ENCODE assay signal across 12 cellular contexts in the genomic region with DNA sequence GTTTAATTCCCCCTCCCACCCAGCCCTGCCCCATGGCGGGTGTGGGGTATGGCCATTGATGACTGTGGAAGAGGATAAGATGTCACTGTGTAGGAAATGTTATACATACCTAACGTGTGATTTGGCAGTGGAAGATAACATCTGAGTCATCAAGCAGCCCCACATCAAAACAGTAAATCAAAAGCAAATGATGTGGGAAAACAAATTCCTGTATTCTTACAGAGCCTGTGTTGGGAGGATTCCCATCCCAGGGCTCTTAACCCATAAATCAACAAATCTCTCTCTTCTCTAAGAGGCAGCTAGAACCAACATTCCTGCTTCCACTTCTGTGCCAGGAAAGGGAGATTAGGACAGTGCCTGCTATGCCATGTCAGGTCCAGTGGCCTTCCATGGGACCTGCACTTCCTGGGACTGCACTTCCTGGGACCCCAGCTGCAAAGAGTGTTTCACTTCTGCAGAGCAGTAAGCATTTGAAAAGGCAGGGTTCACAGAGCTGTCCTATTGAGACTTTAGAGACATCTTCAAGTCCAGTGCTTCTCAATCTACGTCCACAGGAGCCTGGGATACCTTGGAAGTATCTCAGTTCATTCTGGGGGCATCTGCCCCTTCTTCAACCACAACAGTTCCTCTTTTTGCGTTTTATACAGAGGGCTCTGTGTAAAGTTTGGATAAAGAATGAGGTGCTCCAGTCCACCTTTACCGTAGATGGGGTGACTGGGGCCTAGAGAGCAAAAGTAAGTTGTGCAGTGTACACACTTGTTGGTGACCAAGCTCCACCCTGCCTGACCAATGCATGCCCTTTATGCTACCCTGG. TPM values are rescaled to one million over a fixed set of nuclear protein-coding genes. Genes with fewer than 3 reads are reported as not detected.
DNase-seq lines count a peak whose midpoint lies in the region; ATAC-seq, FAIRE-seq and TF ChIP-seq lines count a peak whose summit lies in the region.
"Had no signal": no experiment of that assay in that cellular context is flagged by ENCODE, and none has a peak within 500 bp of the region (broad histone marks: within the 10 kb centered on the region; RNA-seq: fewer than 3 reads in every experiment).

No MANE protein-coding gene starts in this region.

- DNase-seq in DMS53 (lab: John Stamatoyannopoulos, UW) (peak; percentile 83), NCI-H69 (lab: John Stamatoyannopoulos, UW) (peak; percentile 50), endothelial cell of umbilical vein (ENCODE audit: low read depth, low spot score) (peak; percentile 88), osteoblast (ENCODE audit: insufficient read length, low spot score, missing footprints) (peak; percentile 88), NOMO-1 treated with dmso at 0.1 percent for 144 hours (lab: John Stamatoyannopoulos, UW; ENCODE audit: unreplicated experiment) (no peak), testis (no peak), putamen (ENCODE audit: low spot score) (no peak)
- no peak for DNase-seq in activated CD8-positive, alpha-beta T cell treated with anti-CD3 and anti-CD28 coated beads for 36 hours
- DNase-seq: anterior cingulate cortex, H9 had no signal

- peak overlapping the region; percentile 88 for H3K27ac ChIP-seq in endothelial cell of umbilical vein (ENCODE audit: insufficient read depth, low read depth, low read length)
- H3K27ac ChIP-seq in osteoblast (ENCODE audit: low read depth, low read length): peak overlapping the region; percentile 66
- H3K27ac ChIP-seq in testis: no peak overlapping the region

- H3K27ac Mint-ChIP-seq in activated CD8-positive, alpha-beta T cell treated with anti-CD3 and anti-CD28 coated beads for 36 hours: no peak overlapping the region
- H3K27ac Mint-ChIP-seq: T-helper 1 cell treated with Interleukin-12 subunit alpha and Interleukin-12 subunit beta and Interleukin-4 antibody, amounts not matched to agents 30 μg/mL and 1 μg/mL, for 36 hours had no signal

- POLR2A ChIA-PET in endothelial cell of umbilical vein (lab: Charles Lee): no interaction called here
- POLR2A ChIA-PET in activated CD8-positive, alpha-beta T cell treated with anti-CD3 and anti-CD28 coated beads for 36 hours (lab: Charles Lee): interaction anchor here (1.2 kb wide), 1 partner anchor 70 kb away, joined by 3 read pairs; no protein-coding TSS in a partner anchor

- peaks cover 9% of the 10 kb centered on the region for H3K4me1 Mint-ChIP-seq in activated CD8-positive, alpha-beta T cell treated with anti-CD3 and anti-CD28 coated beads for 36 hours (ENCODE audit: low read depth)

- H3K27me3 Mint-ChIP-seq in activated CD8-positive, alpha-beta T cell treated with anti-CD3 and anti-CD28 coated beads for 36 hours: no peaks in the 10 kb centered on the region

- no peak for ATAC-seq in activated CD8-positive, alpha-beta T cell treated with anti-CD3 and anti-CD28 coated beads for 36 hours

- intact Hi-C loops in endothelial cell of umbilical vein (cut with micrococcal nuclease): loop anchor here (1.0 kb wide), 2 partner anchors 21 to 46 kb away; partner anchors contain the start of gene ATXN7L1
- intact Hi-C loops in activated CD8-positive, alpha-beta T cell treated with anti-CD3 and anti-CD28 coated beads for 36 hours (cut with micrococcal nuclease): no loop called here
- intact Hi-C loops in testis (cut with DNase I; ENCODE audit: low total_unique reads): no loop called here

- H3K9me3 ChIP-seq in endothelial cell of umbilical vein (replicated peaks; ENCODE audit: control insufficient read depth, insufficient read depth, low read length): no peaks in the 10 kb centered on the region
- H3K9me3 ChIP-seq in osteoblast (ENCODE audit: low read depth, low read length): no peaks in the 10 kb centered on the region
- H3K9me3 ChIP-seq in testis: no peaks in the 10 kb centered on the region

- FAIRE-seq in endothelial cell of umbilical vein (lab: Jason Lieb, UNC): peak; percentile 73

- H3K79me2 ChIP-seq in endothelial cell of umbilical vein (ENCODE audit: control insufficient read depth, insufficient read depth, low read length) (no peaks in the 10 kb centered on the region), osteoblast (ENCODE audit: insufficient read depth, low read length) (no peaks in the 10 kb centered on the region)

- peak overlapping the region; percentile 29 for H3K9ac ChIP-seq in endothelial cell of umbilical vein (replicated peaks; ENCODE audit: extremely low read depth, insufficient read depth, low read length)

- dilution Hi-C loops in endothelial cell of umbilical vein (cut with MboI; ENCODE audit: extremely low pct_ligation_motif_present, low sequenced_read_pairs): no loop called here

- H3K4me1 ChIP-seq in endothelial cell of umbilical vein (ENCODE audit: control insufficient read depth, extremely low read depth, insufficient read depth, low read length) (peaks cover 30% of the 10 kb centered on the region), osteoblast (ENCODE audit: insufficient read depth, low read length) (peaks cover 47% of the 10 kb centered on the region), testis (no peaks in the 10 kb centered on the region)

- H4K20me1 ChIP-seq in endothelial cell of umbilical vein (replicated peaks; ENCODE audit: control insufficient read depth, extremely low read depth, insufficient read depth, low read length) (no peaks in the 10 kb centered on the region), osteoblast (ENCODE audit: insufficient read depth, low read length) (no peaks in the 10 kb centered on the region)

- H3K9me1 ChIP-seq in endothelial cell of umbilical vein (replicated peaks; ENCODE audit: control insufficient read depth, extremely low read depth, insufficient read depth, low read length): no peaks in the 10 kb centered on the region

- no peak overlapping the region for H2AFZ ChIP-seq in endothelial cell of umbilical vein (ENCODE audit: low read depth, low read length)
- H2AFZ ChIP-seq in osteoblast (ENCODE audit: low read length): no peak overlapping the region

- no peaks in the 10 kb centered on the region for H3K36me3 Mint-ChIP-seq in activated CD8-positive, alpha-beta T cell treated with anti-CD3 and anti-CD28 coated beads for 36 hours (ENCODE audit: low read depth)

- H3K4me2 ChIP-seq in endothelial cell of umbilical vein (ENCODE audit: insufficient read depth, low read length): peak overlapping the region; percentile 40
- peak overlapping the region; percentile 43 for H3K4me2 ChIP-seq in osteoblast (ENCODE audit: insufficient read depth, low read length)

- no peaks in the 10 kb centered on the region for H3K36me3 ChIP-seq in endothelial cell of umbilical vein (ENCODE audit: control insufficient read depth in 2 of 2, extremely low read depth in 1 of 2, insufficient read depth in 2 of 2, low read length in 2 of 2)
- no peaks in the 10 kb centered on the region for H3K36me3 ChIP-seq in osteoblast (ENCODE audit: insufficient read depth, low read length)
- no peaks in the 10 kb centered on the region for H3K36me3 ChIP-seq in testis (ENCODE audit: low read depth, missing control alignments)

- BruUV-seq in endothelial cell of umbilical vein (replicated peaks; lab: Mats Ljungman, UMichigan): no TSS peak

- no peaks in the 10 kb centered on the region for H3K9me3 Mint-ChIP-seq in activated CD8-positive, alpha-beta T cell treated with anti-CD3 and anti-CD28 coated beads for 36 hours
- H3K9me3 Mint-ChIP-seq: H9; T-helper 1 cell treated with Interleukin-12 subunit alpha and Interleukin-12 subunit beta and Interleukin-4 antibody, amounts not matched to agents 30 μg/mL and 1 μg/mL, for 36 hours had no signal

- H3K4me3 ChIP-seq in endothelial cell of umbilical vein (replicated peaks in 1 of 3; ENCODE audit: insufficient read depth in 1 of 3, low read depth in 1 of 3, low read length in 3 of 3): no peak overlapping the region
- no peak overlapping the region for H3K4me3 ChIP-seq in osteoblast (ENCODE audit: insufficient read depth, low read length)
- H3K4me3 ChIP-seq in testis: no peak overlapping the region
- H3K4me3 ChIP-seq: lung had no signal

- TF ChIP-seq CTCF in endothelial cell of umbilical vein (IDR thresholded peaks at IDR 0.05; ENCODE audit: extremely low read depth in 1 of 2, insufficient read depth in 1 of 2, low read depth in 1 of 2, low read length in 2 of 2) (no peak), osteoblast (IDR thresholded peaks at IDR 0.05; ENCODE audit: extremely low read depth, low read depth, low read length) (no peak), testis (IDR thresholded peaks at IDR 0.05) (no peak)
- no peak for TF ChIP-seq CTCF in activated CD8-positive, alpha-beta T cell treated with anti-CD3 and anti-CD28 coated beads for 36 hours (IDR thresholded peaks at IDR 0.05)

- H3K4me3 Mint-ChIP-seq in activated CD8-positive, alpha-beta T cell treated with anti-CD3 and anti-CD28 coated beads for 36 hours: no peak overlapping the region
- H3K4me3 Mint-ChIP-seq: H9; T-helper 1 cell treated with Interleukin-12 subunit alpha and Interleukin-12 subunit beta and Interleukin-4 antibody, amounts not matched to agents 30 μg/mL and 1 μg/mL, for 36 hours had no signal

- TF ChIP-seq POLR2A in endothelial cell of umbilical vein (IDR thresholded peaks at IDR 0.05; ENCODE audit: low read depth, low read length): no peak
- TF ChIP-seq POLR2A in testis (IDR thresholded peaks at IDR 0.05): no peak

- 63 to 74% methylated on average over 5 of the region's 5 CpGs for WGBS in testis, 2 donors

- CTCF ChIA-PET in endothelial cell of umbilical vein (lab: Charles Lee): interaction anchor here (0.7 to 2.4 kb wide), 6 partner anchors 10 to 66 kb away, joined by 3 to 8 read pairs (median 4); no protein-coding TSS in a partner anchor
- CTCF ChIA-PET in activated CD8-positive, alpha-beta T cell treated with anti-CD3 and anti-CD28 coated beads for 36 hours (lab: Charles Lee): interaction anchor here (1.5 kb wide), 1 partner anchor 13 kb away, joined by 7 read pairs; no protein-coding TSS in a partner anchor

- H3K27me3 ChIP-seq in endothelial cell of umbilical vein (ENCODE audit: control insufficient read depth in 2 of 2, insufficient read depth in 2 of 2, low read length in 2 of 2) (no peaks in the 10 kb centered on the region), osteoblast (ENCODE audit: insufficient read depth, low read length) (no peaks in the 10 kb centered on the region), testis (no peaks in the 10 kb centered on the region)

RNA-seq across cellular contexts. Expression of gene ATXN7L1, which starts 45.8 kb away (rescaled TPM):
- total RNA-seq in endothelial cell of umbilical vein: 14.9 and 15.6 TPM in 2 replicates
- polyA plus RNA-seq in endothelial cell of umbilical vein: 2.8 and 4.6 TPM in 2 replicates
- 5.2 and 5.5 TPM in 2 replicates for polyA plus RNA-seq in endothelial cell of umbilical vein (2011; cell fraction: cytosol; rRNA removed)
- 10.2 and 10.6 TPM in 2 replicates for polyA plus RNA-seq in endothelial cell of umbilical vein (2011; cell fraction: nucleus; rRNA removed)
- polyA plus RNA-seq in endothelial cell of umbilical vein (2012): 5.8 and 9.3 TPM in 2 replicates
- polyA minus RNA-seq in endothelial cell of umbilical vein: 11.7 and 13.7 TPM in 2 replicates
- 1.8 TPM for polyA minus RNA-seq in endothelial cell of umbilical vein (2011; cell fraction: cytosol; rRNA and poly(A)+ RNA removed)
- polyA minus RNA-seq in endothelial cell of umbilical vein (2011; cell fraction: nucleus; rRNA and poly(A)+ RNA removed): 31.4 and 40.0 TPM in 2 replicates
- total RNA-seq in osteoblast: 8.8 and 9.0 TPM in 2 replicates
- 1 to 10 TPM; 4.8 to 5.3 TPM for total RNA-seq in activated CD8-positive, alpha-beta T cell treated with anti-CD3 and anti-CD28 coated beads for 36 hours
- 10 to 100 TPM; 35.7 to 35.9 TPM for total RNA-seq in testis
- polyA plus RNA-seq in testis (ENCODE audit: insufficient read depth, low read depth, low replicate concordance): 61.7 TPM

Comparison
In these comparisons a context has a peak if more than half of its experiments do, and no peak if none do; other contexts are left out.
1. DNase-seq: peak in DMS53 (single experiment), NCI-H69 (single experiment), endothelial cell of umbilical vein (single experiment) and osteoblast (single experiment); none in activated CD8-positive, alpha-beta T cell treated with anti-CD3 and anti-CD28 coated beads for 36 hours (single experiment), NOMO-1 treated with dmso at 0.1 percent for 144 hours (single experiment), testis (single experiment) and putamen (single experiment).
2. H3K27ac ChIP-seq: peak in endothelial cell of umbilical vein (single experiment) and osteoblast (single experiment); none in testis (0 of 2).